8 cellular contexts compared by ENCODE assay signal in the genomic region with DNA sequence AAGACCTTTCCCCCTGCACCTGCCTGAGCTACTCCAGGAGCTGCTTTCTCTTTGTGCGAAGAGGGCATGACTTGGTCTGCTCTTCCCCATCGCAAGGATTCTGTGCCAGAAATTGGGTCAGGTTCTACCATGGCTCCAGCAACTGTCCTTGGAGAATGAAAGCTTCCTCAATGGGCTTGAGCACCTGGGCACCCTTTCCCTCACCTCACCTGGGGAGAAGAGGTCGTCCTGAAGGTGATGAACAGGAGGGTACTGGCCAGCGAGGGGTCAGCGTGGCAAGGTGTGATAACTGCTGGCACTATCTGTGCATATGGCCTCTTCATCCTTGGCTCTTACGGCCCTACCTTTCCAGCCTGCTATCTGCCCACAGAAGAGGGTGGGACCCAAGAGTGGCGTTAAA. TPM values are rescaled to one million over a fixed set of nuclear protein-coding genes. Genes with fewer than 3 reads are reported as not detected.
A peak's percentile ranks its signal among the peaks of the same experiment; 100 is the strongest.
DNase-seq lines count a peak whose midpoint lies in the region; ATAC-seq and TF ChIP-seq lines count a peak whose summit lies in the region.

No MANE protein-coding gene starts in this region.

- peaks cover 0 to 3% (median 0%) of the 10 kb centered on the region in 7 donors for H3K9me3 Mint-ChIP-seq in CD14-positive monocyte
- H3K9me3 Mint-ChIP-seq in endodermal cell: peaks cover 6% of the 10 kb centered on the region

- H3K36me3 Mint-ChIP-seq in CD14-positive monocyte (peaks cover 43 to 50% of the 10 kb centered on the region in 2 donors), endodermal cell (ENCODE audit: low read depth) (peaks cover 67% of the 10 kb centered on the region)

- no peaks in the 10 kb centered on the region for H3K9me3 ChIP-seq in Loucy (ENCODE audit: insufficient read depth, low read depth, low read length)
- H3K9me3 ChIP-seq in endodermal cell (ENCODE audit: control insufficient read depth, low read length): peaks cover 27% of the 10 kb centered on the region
- no peaks in the 10 kb centered on the region for H3K9me3 ChIP-seq in ovary

- no peak for TF ChIP-seq EP300 in ovary (IDR thresholded peaks at IDR 0.05)

- ATAC-seq in HG02571 (IDR thresholded peaks at IDR 0.05; ENCODE audit: unreplicated experiment): no peak

- H3K27me3 ChIP-seq in Loucy (ENCODE audit: insufficient read depth, low read length, poor library complexity, severe bottlenecking): no peaks in the 10 kb centered on the region
- no peaks in the 10 kb centered on the region for H3K27me3 ChIP-seq in endodermal cell (ENCODE audit: control insufficient read depth, insufficient read depth, low read length, poor library complexity, severe bottlenecking)
- no peaks in the 10 kb centered on the region for H3K27me3 ChIP-seq in ovary

- in situ Hi-C loops in ACHN (cut with HindIII; ENCODE audit: low pct_ligation_motif_present, low pct_unique_long_range_greater_than_20kb, low sequenced_read_pairs): no loop called here

- no peak for TF ChIP-seq CTCF in CD14-positive monocyte (IDR thresholded peaks at IDR 0.05)
- TF ChIP-seq CTCF in Loucy (conservative IDR thresholded peaks at IDR 0.05; ENCODE audit: low read length): no peak
- TF ChIP-seq CTCF in endodermal cell (conservative IDR thresholded peaks at IDR 0.05): no peak
- TF ChIP-seq CTCF in ovary (IDR thresholded peaks at IDR 0.05): no peak

- peaks cover 93% of the 10 kb centered on the region for H3K79me2 ChIP-seq in Loucy (ENCODE audit: insufficient read depth, low read length)

- peaks cover 78% of the 10 kb centered on the region for H4K20me1 ChIP-seq in Loucy (ENCODE audit: insufficient read depth, low read length, poor library complexity, severe bottlenecking)

- intact Hi-C loops in CD14-positive monocyte (cut with micrococcal nuclease) (loop anchor here (2.0 to 10.0 kb wide), 3 partner anchors 107 to 1035 kb away; a partner anchor contains a TSS), ovary (cut with DNase I) (loop anchor here (5.0 to 10.0 kb wide), 4 partner anchors 282 to 773 kb away; a partner anchor contains a TSS)

- no peaks in the 10 kb centered on the region for H3K9me2 ChIP-seq in Loucy (replicated peaks; ENCODE audit: low read depth, low read length)

- H3K27ac Mint-ChIP-seq in CD14-positive monocyte (peak overlapping the region in 5 of 7 donors; percentile 38 to 86 (median 80)), endodermal cell (peak overlapping the region; percentile 87)

- H3K4me1 ChIP-seq in Loucy (ENCODE audit: insufficient read depth, low read length, poor library complexity, severe bottlenecking): peaks cover 57% of the 10 kb centered on the region
- H3K4me1 ChIP-seq in endodermal cell (ENCODE audit: control insufficient read depth, insufficient read depth, low read length): peaks cover 20% of the 10 kb centered on the region
- H3K4me1 ChIP-seq in ovary (ENCODE audit: insufficient read depth): peaks cover 15% of the 10 kb centered on the region

- 95 to 97% methylated on average over 7 of the region's 7 CpGs for WGBS in endodermal cell (ENCODE audit: insufficient coverage in 1 of 2, insufficient read length in 1 of 2), 2 experiments
- WGBS in ovary, 3 donors: 86 to 93% (median 88%) methylated on average over 7 of the region's 7 CpGs

- peaks cover 4% of the 10 kb centered on the region; the same call in 1 of the 2 replicates for H3F3A ChIP-seq in Loucy (ENCODE audit: low read depth)

- H3K27me3 Mint-ChIP-seq in CD14-positive monocyte (ENCODE audit: low read depth in 3 of 3) (peaks cover 0 to 3% (median 1%) of the 10 kb centered on the region in 3 donors), endodermal cell (ENCODE audit: insufficient read depth) (no peaks in the 10 kb centered on the region)

- H3K4me3 ChIP-seq in Loucy (ENCODE audit: low read length, poor library complexity, severe bottlenecking): peak overlapping the region; percentile 82
- peak overlapping the region; percentile 30 for H3K4me3 ChIP-seq in endodermal cell (ENCODE audit: low read length)
- peak overlapping the region; percentile 77 for H3K4me3 ChIP-seq in ovary

- H2AFZ ChIP-seq in Loucy (ENCODE audit: low read length): no peak overlapping the region

- H3K4me3 Mint-ChIP-seq in CD14-positive monocyte (peak overlapping the region in 1 of 2 donors; percentile 64), endodermal cell (peak overlapping the region; percentile 75)

- DNase-seq in CD14-positive monocyte (ENCODE audit: low spot score) (no peak), endodermal cell (no peak), ovary (no peak), D341Med (ENCODE audit: low spot score) (no peak), LoVo (ENCODE audit: low spot score) (no peak), ACHN (no peak)

- TF ChIP-seq POLR2A in ovary (IDR thresholded peaks at IDR 0.05): no peak

- H3K4me1 Mint-ChIP-seq in CD14-positive monocyte: peaks cover 60% of the 10 kb centered on the region
- H3K4me1 Mint-ChIP-seq in endodermal cell: peaks cover 53% of the 10 kb centered on the region

- H3K27ac ChIP-seq in endodermal cell (ENCODE audit: low read depth, low read length) (no peak overlapping the region), ovary (no peak overlapping the region)

- H3K36me3 ChIP-seq in Loucy (ENCODE audit: insufficient read depth, low read length) (peaks cover 40% of the 10 kb centered on the region; the same call in 1 of the 2 replicates), endodermal cell (ENCODE audit: control insufficient read depth, insufficient read depth, low read length) (peaks cover 76% of the 10 kb centered on the region), ovary (no peaks in the 10 kb centered on the region)

- H3K4me2 ChIP-seq in Loucy (ENCODE audit: low read depth, low read length, poor library complexity, severe bottlenecking): peak overlapping the region; percentile 88

- H3K9ac ChIP-seq in Loucy (ENCODE audit: low read depth, low read length, poor library complexity, severe bottlenecking) (peak overlapping the region; percentile 67), endodermal cell (ENCODE audit: extremely low read depth, low read length, poor library complexity, severe bottlenecking) (no peak overlapping the region)

RNA-seq across cellular contexts. Expression of a gene that starts 0.9 kb away (rescaled TPM):
- polyA plus RNA-seq in CD14-positive monocyte (1 to 10 TPM; 7.1 to 9.1 TPM), ovary (10 to 100 TPM; 16.1 to 19.6 TPM)
- total RNA-seq in endodermal cell (10 to 100 TPM; 49.5 to 58.2 TPM), ovary (10 to 100 TPM; 21.3 to 40.2 (median 30.0) TPM)
- 38.9 TPM for polyA plus RNA-seq in endodermal cell (2013, experiment 1 of 2)
- 34.4 TPM for polyA plus RNA-seq in endodermal cell (2013, experiment 2 of 2)

RNA-seq across cellular contexts. Expression of a gene that starts 5.1 kb away (rescaled TPM):
- polyA plus RNA-seq in CD14-positive monocyte: 10 to 100 TPM; 23.6 to 30.2 TPM
- 100 to 1,000 TPM; 153 to 225 TPM for total RNA-seq in endodermal cell
- polyA plus RNA-seq in endodermal cell (2013, experiment 1 of 2): 176 TPM
- polyA plus RNA-seq in endodermal cell (2013, experiment 2 of 2): 180 TPM
- total RNA-seq in ovary: 10 to 100 TPM; 18.4 to 75.5 (median 43.4) TPM
- polyA plus RNA-seq in ovary: 100 to 1,000 TPM in 1 of 2 donors, 10 to 100 TPM in 1; 35.0 to 105 TPM

Comparison
In these comparisons a context has a peak if more than half of its experiments do, and no peak if none do; other contexts are left out.
1. H3K4me3 ChIP-seq: peak in every context shown above with its lines; median percentile 82 in Loucy; 77 in ovary; 30 in endodermal cell.